In the genomic region with DNA sequence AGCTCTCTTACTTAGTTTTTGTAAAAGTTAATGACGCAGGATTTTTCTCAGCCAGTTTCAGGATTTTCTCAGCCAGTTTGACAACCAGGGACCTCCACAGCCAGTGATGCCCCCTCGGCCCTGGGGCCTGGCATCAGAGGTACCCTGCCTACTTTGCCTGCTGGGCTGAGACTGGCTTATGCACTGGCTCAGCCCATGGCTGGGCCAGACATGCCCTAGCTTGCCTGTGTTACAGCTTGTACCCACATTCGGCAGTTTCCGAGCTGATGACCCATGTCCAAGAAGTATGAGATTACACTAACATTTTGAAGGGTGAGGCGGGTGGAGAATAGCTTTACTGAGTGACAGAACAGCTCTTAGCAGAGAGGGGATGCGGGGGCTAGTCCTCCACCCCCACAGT, we compare ENCODE assay signal across 16 cellular contexts.
DNase-seq lines count a peak whose midpoint lies in the region; ATAC-seq, FAIRE-seq and TF ChIP-seq lines count a peak whose summit lies in the region.
"Had no signal": no experiment of that assay in that cellular context is flagged by ENCODE, and none has a peak within 500 bp of the region (broad histone marks: within the 10 kb centered on the region; RNA-seq: fewer than 3 reads in every experiment).

No MANE protein-coding gene starts in this region.

- no peaks in the 10 kb centered on the region for H3K9me3 ChIP-seq in neural progenitor cell (ENCODE audit: low read depth)

- POLR2A ChIA-PET in WTC11 (lab: Charles Lee): no interaction called here

- H2AFZ ChIP-seq in neural progenitor cell (replicated peaks): peak overlapping the region; percentile 61
- H2AFZ ChIP-seq: GM23338 had no signal

- H3K36me3 Mint-ChIP-seq in WTC11 (peaks cover 10% of the 10 kb centered on the region; the same call in 1 of the 2 replicates), neural progenitor cell (no peaks in the 10 kb centered on the region), chondrocyte (ENCODE audit: low read depth) (no peaks in the 10 kb centered on the region)
- no peaks in the 10 kb centered on the region for H3K36me3 Mint-ChIP-seq in T-helper 2 cell treated with Interferon-gamma antibody and Interleukin-4, amounts not matched to agents 5 μg/mL and 100 μg/mL, for 36 hours (ENCODE audit: low read depth)

- H3K4me1 Mint-ChIP-seq in WTC11 (peaks cover 23% of the 10 kb centered on the region), neural progenitor cell (no peaks in the 10 kb centered on the region), chondrocyte (ENCODE audit: low read depth) (no peaks in the 10 kb centered on the region)
- no peaks in the 10 kb centered on the region for H3K4me1 Mint-ChIP-seq in T-helper 2 cell treated with Interferon-gamma antibody and Interleukin-4, amounts not matched to agents 5 μg/mL and 100 μg/mL, for 36 hours (ENCODE audit: low read depth)
- H3K4me1 Mint-ChIP-seq: B cell had no signal

- no peaks in the 10 kb centered on the region for H3F3A ChIP-seq in neural progenitor cell (ENCODE audit: low read depth)

- H3K4me3 Mint-ChIP-seq in WTC11: no peak overlapping the region
- H3K4me3 Mint-ChIP-seq in neural progenitor cell: no peak overlapping the region
- no peak overlapping the region for H3K4me3 Mint-ChIP-seq in chondrocyte (ENCODE audit: unreplicated experiment)
- H3K4me3 Mint-ChIP-seq in T-helper 2 cell treated with Interferon-gamma antibody and Interleukin-4, amounts not matched to agents 5 μg/mL and 100 μg/mL, for 36 hours: no peak overlapping the region
- H3K4me3 Mint-ChIP-seq: B cell; CD4-positive, alpha-beta T cell; GM23338; H9 had no signal

- no peaks in the 10 kb centered on the region for H4K20me1 ChIP-seq in neural progenitor cell (ENCODE audit: low read depth)

- ATAC-seq in WTC11: no peak
- ATAC-seq in foreskin keratinocyte: no peak
- ATAC-seq: GM23338 had no signal

- CTCF ChIA-PET in WTC11 (lab: Charles Lee): no interaction called here

- H3K27me3 Mint-ChIP-seq in WTC11 (ENCODE audit: low read depth) (no peaks in the 10 kb centered on the region), neural progenitor cell (ENCODE audit: insufficient read depth, low read depth) (peaks cover 2% of the 10 kb centered on the region), chondrocyte (ENCODE audit: low read depth) (peaks cover 2% of the 10 kb centered on the region)
- no peaks in the 10 kb centered on the region for H3K27me3 Mint-ChIP-seq in T-helper 2 cell treated with Interferon-gamma antibody and Interleukin-4, amounts not matched to agents 5 μg/mL and 100 μg/mL, for 36 hours (ENCODE audit: low read depth)
- H3K27me3 Mint-ChIP-seq: B cell; CD4-positive, alpha-beta T cell had no signal

- no peaks in the 10 kb centered on the region for H3K79me2 ChIP-seq in neural progenitor cell (ENCODE audit: low read depth)

- DNase-seq in HTR-8/SVneo (ENCODE audit: insufficient read length, low spot score): no peak
- no peak for DNase-seq in WTC11 (ENCODE audit: low spot score)
- DNase-seq in foreskin keratinocyte: peak; percentile 13 to 29
- DNase-seq in neural progenitor cell (ENCODE audit: low spot score): no peak
- no peak for DNase-seq in chondrocyte (ENCODE audit: low spot score)
- DNase-seq in activated CD4-positive, alpha-beta T cell treated with anti-CD3 and anti-CD28 coated beads, Interleukin-2, amount 50 U/mL, for 48 hours: no peak
- DNase-seq in T-helper 2 cell treated with Interferon-gamma antibody and Interleukin-4, amounts not matched to agents 5 μg/mL and 100 μg/mL, for 36 hours (ENCODE audit: low spot score): no peak
- DNase-seq: ACHN; C1 segment of cervical spinal cord; Calu3; CD4-positive, alpha-beta T cell; DMS 273 treated with DMSO at 0.1 percent for 48 hours; H9 had no signal

- FAIRE-seq in HTR-8/SVneo (lab: Jason Lieb, UNC): peak; percentile 40

- H3K27me3 ChIP-seq in foreskin keratinocyte: no peaks in the 10 kb centered on the region
- no peaks in the 10 kb centered on the region for H3K27me3 ChIP-seq in neural progenitor cell

- no peak overlapping the region for H3K4me3 ChIP-seq in neural progenitor cell
- H3K4me3 ChIP-seq: GM23338 had no signal

- H3K4me2 ChIP-seq in neural progenitor cell: no peak overlapping the region
- H3K4me2 ChIP-seq: GM23338 had no signal

- H3K27ac Mint-ChIP-seq in WTC11 (0 out of 2 replicates have a peak overlapping the region, but pooled peaks have one; percentile 3), neural progenitor cell (no peak overlapping the region), chondrocyte (ENCODE audit: unreplicated experiment) (no peak overlapping the region)
- no peak overlapping the region for H3K27ac Mint-ChIP-seq in T-helper 2 cell treated with Interferon-gamma antibody and Interleukin-4, amounts not matched to agents 5 μg/mL and 100 μg/mL, for 36 hours
- H3K27ac Mint-ChIP-seq: B cell; CD4-positive, alpha-beta T cell; GM23338; H9 had no signal

- H3K9ac ChIP-seq in neural progenitor cell: no peak overlapping the region

- H3K9me3 Mint-ChIP-seq in WTC11: peaks cover 10% of the 10 kb centered on the region; the same call in 1 of the 2 replicates
- no peaks in the 10 kb centered on the region for H3K9me3 Mint-ChIP-seq in neural progenitor cell
- peaks cover 4% of the 10 kb centered on the region for H3K9me3 Mint-ChIP-seq in chondrocyte (ENCODE audit: low read depth)
- H3K9me3 Mint-ChIP-seq in T-helper 2 cell treated with Interferon-gamma antibody and Interleukin-4, amounts not matched to agents 5 μg/mL and 100 μg/mL, for 36 hours: no peaks in the 10 kb centered on the region
- H3K9me3 Mint-ChIP-seq: CD4-positive, alpha-beta T cell had no signal

- H3K4me1 ChIP-seq in foreskin keratinocyte (no peaks in the 10 kb centered on the region), neural progenitor cell (no peaks in the 10 kb centered on the region)

- TF ChIP-seq CTCF in WTC11 (IDR thresholded peaks at IDR 0.05): no peak
- TF ChIP-seq CTCF in foreskin keratinocyte (conservative IDR thresholded peaks at IDR 0.05): no peak
- TF ChIP-seq CTCF in neural progenitor cell (IDR thresholded peaks at IDR 0.05): no peak
- TF ChIP-seq CTCF in chondrocyte (IDR thresholded peaks at IDR 0.05): no peak

- H3K27ac ChIP-seq in foreskin keratinocyte (no peak overlapping the region), neural progenitor cell (no peak overlapping the region)
- H3K27ac ChIP-seq: HL-60 had no signal

- no peaks in the 10 kb centered on the region for H3K36me3 ChIP-seq in neural progenitor cell

TF ChIP-seq in WTC11, 78 proteins besides CTCF, POLR2A, EP300 and RAD21:
- TF ChIP-seq TP53 (CRISPR knock-in tag; IDR thresholded peaks at IDR 0.05) (no peak), NFATC4 (CRISPR knock-in tag; IDR thresholded peaks at IDR 0.05) (no peak), ZNF317 (CRISPR knock-in tag; IDR thresholded peaks at IDR 0.05; ENCODE audit: borderline replicate concordance, low read depth) (no peak), TEAD4 (CRISPR knock-in tag; IDR thresholded peaks at IDR 0.05) (no peak)

Comparison
In these comparisons a context has a peak if more than half of its experiments do, and no peak if none do; other contexts are left out.
1. DNase-seq: peak in foreskin keratinocyte (2 of 2); none in HTR-8/SVneo (single experiment), WTC11 (single experiment), neural progenitor cell (single experiment), chondrocyte (single experiment), activated CD4-positive, alpha-beta T cell treated with anti-CD3 and anti-CD28 coated beads, Interleukin-2, amount 50 U/mL, for 48 hours (0 of 2) and T-helper 2 cell treated with Interferon-gamma antibody and Interleukin-4, amounts not matched to agents 5 μg/mL and 100 μg/mL, for 36 hours (single experiment).